Comparison of ENCODE assay signal across 9 cellular contexts in genomic region chr4:183797041-183797444, GRCh38.
DNase-seq lines count a peak whose midpoint lies in the region; ATAC-seq, FAIRE-seq and TF ChIP-seq lines count a peak whose summit lies in the region.
"Had no signal": no experiment of that assay in that cellular context is flagged by ENCODE, and none has a peak within 500 bp of the region (broad histone marks: within the 10 kb centered on the region; RNA-seq: fewer than 3 reads in every experiment).

No MANE protein-coding gene starts in this region.

- peak overlapping the region; percentile 43 for H3K4me3 Mint-ChIP-seq in activated CD4-positive, alpha-beta T cell treated with anti-CD3 and anti-CD28 coated beads for 36 hours

- no peaks in the 10 kb centered on the region for H3K36me3 ChIP-seq in body of pancreas (replicated peaks in 1 of 2; ENCODE audit: insufficient read depth in 1 of 2, low read depth in 2 of 2)
- H3K36me3 ChIP-seq in HepG2 (replicated peaks in 1 of 2; ENCODE audit: control insufficient read depth in 1 of 2, insufficient read depth in 2 of 2, low read length in 2 of 2), result no peaks in the 10 kb centered on the region
- H3K36me3 ChIP-seq in transverse colon, result no peaks in the 10 kb centered on the region
- H3K36me3 ChIP-seq in MM.1S (replicated peaks; ENCODE audit: insufficient read depth, low read length), result no peaks in the 10 kb centered on the region

- peaks cover 12% of the 10 kb centered on the region for H3K4me1 Mint-ChIP-seq in activated CD4-positive, alpha-beta T cell treated with anti-CD3 and anti-CD28 coated beads for 36 hours

- peak overlapping the region; percentile 22 to 58 for H3K4me3 ChIP-seq in body of pancreas
- peak overlapping the region; percentile 16 to 66 (median 27); a peak in 3 of 6 replicates for H3K4me3 ChIP-seq in HepG2 (replicated peaks in 1 of 3; ENCODE audit: insufficient read depth in 1 of 3, low read depth in 2 of 3, low read length in 3 of 3)
- H3K4me3 ChIP-seq in transverse colon, result peak overlapping the region; percentile 43 to 56 (median 52)
- no peak overlapping the region for H3K4me3 ChIP-seq in MM.1S (ENCODE audit: low read length)

- intact Hi-C loops in activated CD4-positive, alpha-beta T cell treated with anti-CD3 and anti-CD28 coated beads for 36 hours (cut with DNase I, micrococcal nuclease), result no loop called here
- intact Hi-C loops in body of pancreas (cut with DNase I) (no loop called here), HepG2 (cut with micrococcal nuclease; ENCODE audit: unreplicated experiment) (loop anchor here (5.0 kb wide), 1 partner anchor 325 kb away; no protein-coding TSS in a partner anchor), transverse colon (cut with DNase I; ENCODE audit: low total_unique reads) (no loop called here)

- peaks cover 5% of the 10 kb centered on the region for H3K36me3 Mint-ChIP-seq in activated CD4-positive, alpha-beta T cell treated with anti-CD3 and anti-CD28 coated beads for 36 hours (ENCODE audit: low read depth)

- TF ChIP-seq RAD21 in HepG2 (CRISPR knock-in tag; IDR thresholded peaks at IDR 0.05), result no peak

- H3K4me2 ChIP-seq in HepG2 (ENCODE audit: low read depth, low read length) (peak overlapping the region; percentile 61), MM.1S (ENCODE audit: low read depth, low read length) (no peak overlapping the region)

- H2AFZ ChIP-seq in HepG2 (ENCODE audit: low read length), result no peak overlapping the region
- no peak overlapping the region for H2AFZ ChIP-seq in MM.1S (ENCODE audit: low read length)

- WGBS in body of pancreas, 2 donors, result 2 to 7% methylated on average over 13 to 35 of the region's 39 CpGs
- 0% methylated on average over 7 of the region's 39 CpGs for WGBS in HepG2 (ENCODE audit: low lambda C conversion rate)
- WGBS in transverse colon (ENCODE audit: low coverage in 1 of 2), 2 donors, result 0 to 11% methylated on average over 1 to 22 of the region's 39 CpGs

- H3K4me1 ChIP-seq in body of pancreas, result peaks cover 17% of the 10 kb centered on the region
- peaks cover 15% of the 10 kb centered on the region for H3K4me1 ChIP-seq in HepG2 (ENCODE audit: insufficient read depth, low read length)
- H3K4me1 ChIP-seq in transverse colon, result peaks cover 0 to 20% (median 8%) of the 10 kb centered on the region in 4 donors
- H3K4me1 ChIP-seq in MM.1S (ENCODE audit: low read length), result no peaks in the 10 kb centered on the region

- no peak for FAIRE-seq in HepG2 (lab: Jason Lieb, UNC)

- H3F3A ChIP-seq in MM.1S (ENCODE audit: insufficient read depth, low read length), result no peaks in the 10 kb centered on the region

- CTCF ChIA-PET in activated CD4-positive, alpha-beta T cell treated with anti-CD3 and anti-CD28 coated beads for 36 hours (lab: Charles Lee), result no interaction called here
- CTCF ChIA-PET in HepG2 (lab: Yijun Ruan, JAX; ENCODE audit: low intra/inter-chr PET ratio, low total read pairs), result no interaction called here

- no peak for ATAC-seq in activated CD4-positive, alpha-beta T cell treated with anti-CD3 and anti-CD28 coated beads for 36 hours
- ATAC-seq in body of pancreas, result peak; percentile 54
- peak; percentile 41 for ATAC-seq in HepG2
- ATAC-seq in GM19035 (IDR thresholded peaks at IDR 0.05; ENCODE audit: unreplicated experiment), result no peak

- POLR2A ChIA-PET in activated CD4-positive, alpha-beta T cell treated with anti-CD3 and anti-CD28 coated beads for 36 hours (lab: Charles Lee), result no interaction called here
- POLR2A ChIA-PET in HepG2 (lab: Yijun Ruan, JAX), result no interaction called here

- H3K27ac Mint-ChIP-seq in activated CD4-positive, alpha-beta T cell treated with anti-CD3 and anti-CD28 coated beads for 36 hours, result no peak overlapping the region

- H4K20me1 ChIP-seq in HepG2 (ENCODE audit: insufficient read depth, low read length) (no peaks in the 10 kb centered on the region), MM.1S (ENCODE audit: insufficient read depth, low read length) (no peaks in the 10 kb centered on the region)

- H3K27me3 Mint-ChIP-seq in activated CD4-positive, alpha-beta T cell treated with anti-CD3 and anti-CD28 coated beads for 36 hours, result peaks cover 58% of the 10 kb centered on the region

- TF ChIP-seq EP300 in HepG2 (IDR thresholded peaks at IDR 0.05; ENCODE audit: low read depth in 2 of 2, low read length in 2 of 2), result no peak
- TF ChIP-seq EP300 in HepG2 (CRISPR knock-in tag; IDR thresholded peaks at IDR 0.05; ENCODE audit: borderline replicate concordance), result no peak
- TF ChIP-seq EP300 in transverse colon (IDR thresholded peaks at IDR 0.05; ENCODE audit: low read depth), result no peak

- no TSS peak for BruUV-seq in HepG2 (replicated peaks; lab: Mats Ljungman, UMichigan)

- peak overlapping the region; percentile 30 to 89 (median 80) for H3K27ac ChIP-seq in body of pancreas
- no peak overlapping the region for H3K27ac ChIP-seq in HepG2 (ENCODE audit: extremely low read length, insufficient read depth, low read length)
- H3K27ac ChIP-seq in transverse colon, result peak overlapping the region; percentile 49 to 77 (median 77)
- H3K27ac ChIP-seq in MM.1S (ENCODE audit: low read length), result no peak overlapping the region

- DNase-seq in activated CD4-positive, alpha-beta T cell treated with anti-CD3 and anti-CD28 coated beads for 36 hours, result peak; percentile 26
- no peak for DNase-seq in activated CD4-positive, alpha-beta T cell treated with anti-CD3 and anti-CD28 coated beads for 4 hours
- DNase-seq in body of pancreas, result peak; percentile 39 to 52 (median 44)
- DNase-seq in HepG2 (ENCODE audit: low spot score), result no peak
- peak; percentile 48 for DNase-seq in transverse colon
- no peak for DNase-seq in MM.1S
- DNase-seq in cerebellum (ENCODE audit: low spot score), result no peak
- DNase-seq: DND-41 had no signal

- H3K79me2 ChIP-seq in HepG2 (ENCODE audit: insufficient read depth, low read length) (no peaks in the 10 kb centered on the region), MM.1S (ENCODE audit: low read length) (no peaks in the 10 kb centered on the region)

- TF ChIP-seq CTCF in body of pancreas (IDR thresholded peaks at IDR 0.05) (no peak), HepG2 (CRISPR knock-in tag; IDR thresholded peaks at IDR 0.05) (no peak), transverse colon (IDR thresholded peaks at IDR 0.05) (no peak), MM.1S (IDR thresholded peaks at IDR 0.05; ENCODE audit: low read length) (no peak)

- H3K9me3 Mint-ChIP-seq in activated CD4-positive, alpha-beta T cell treated with anti-CD3 and anti-CD28 coated beads for 36 hours (ENCODE audit: low read depth), result peaks cover 7% of the 10 kb centered on the region

- no peaks in the 10 kb centered on the region for H3K27me3 ChIP-seq in body of pancreas
- peaks cover 0 to 55% of the 10 kb centered on the region in 2 experiments; a peak in 3 of 5 replicates for H3K27me3 ChIP-seq in HepG2 (ENCODE audit: control insufficient read depth in 1 of 2, insufficient read depth in 2 of 2, low read length in 2 of 2)
- peaks cover 52% of the 10 kb centered on the region for H3K27me3 ChIP-seq in transverse colon
- H3K27me3 ChIP-seq in MM.1S (replicated peaks; ENCODE audit: insufficient read depth, low read length), result no peaks in the 10 kb centered on the region; the same call in 1 of the 2 replicates

- no peaks in the 10 kb centered on the region for H3K9me2 ChIP-seq in MM.1S (replicated peaks; ENCODE audit: insufficient read depth, low read length)

- no peaks in the 10 kb centered on the region for H3K9me3 ChIP-seq in body of pancreas
- H3K9me3 ChIP-seq in HepG2 (ENCODE audit: low read length), result peaks cover 22% of the 10 kb centered on the region
- peaks cover 7 to 8% of the 10 kb centered on the region in 2 donors for H3K9me3 ChIP-seq in transverse colon
- no peaks in the 10 kb centered on the region for H3K9me3 ChIP-seq in MM.1S (replicated peaks; ENCODE audit: insufficient read depth, low read length)

- in situ Hi-C loops in HepG2 (cut with HindIII; ENCODE audit: extremely low pct_ligation_motif_present, low pct_unique_long_range_greater_than_20kb), result no loop called here
- in situ Hi-C loops in transverse colon (cut with MboI; ENCODE audit: low pct_ligation_motif_present in 1 of 4, low pct_unique_long_range_greater_than_20kb in 1 of 4, low sequenced_read_pairs in 3 of 4), result no loop called here

- TF ChIP-seq POLR2A in body of pancreas (IDR thresholded peaks at IDR 0.05), result peak in 2 of 3 donors; percentile 19 to 50
- no peak for TF ChIP-seq POLR2A in HepG2 (IDR thresholded peaks at IDR 0.05; ENCODE audit: insufficient read depth in 1 of 2, low read depth in 2 of 2, low read length in 2 of 2)
- no peak for TF ChIP-seq POLR2A in transverse colon (IDR thresholded peaks at IDR 0.05)

- H3K9ac ChIP-seq in HepG2 (ENCODE audit: insufficient read depth, low read depth, low read length), result no peak overlapping the region
- H3K9ac ChIP-seq in MM.1S (ENCODE audit: low read length), result no peak overlapping the region

TF ChIP-seq in HepG2, 621 proteins besides CTCF, POLR2A, EP300 and RAD21 (continues in another document):
- TF ChIP-seq ZNF710 (CRISPR knock-in tag; IDR thresholded peaks at IDR 0.05; ENCODE audit: borderline replicate concordance) (no peak), ZNF772 (CRISPR knock-in tag; IDR thresholded peaks at IDR 0.05) (no peak), NFE2L1 (CRISPR knock-in tag; IDR thresholded peaks at IDR 0.05; ENCODE audit: borderline replicate concordance) (no peak), TGIF2 (CRISPR knock-in tag; IDR thresholded peaks at IDR 0.05) (no peak), ZNF552 (CRISPR knock-in tag; IDR thresholded peaks at IDR 0.05; ENCODE audit: borderline replicate concordance) (no peak), ETV6 (CRISPR knock-in tag; conservative IDR thresholded peaks at IDR 0.05) (no peak), KLF13 (CRISPR knock-in tag; IDR thresholded peaks at IDR 0.05) (no peak), ZNF713 (CRISPR knock-in tag; IDR thresholded peaks at IDR 0.05) (no peak), PTBP1 (IDR thresholded peaks at IDR 0.05; ENCODE audit: low read depth, low read length, poor library complexity, severe bottlenecking) (no peak)

Comparison
In these comparisons a context has a peak if more than half of its experiments do, and no peak if none do; other contexts are left out.
1. DNase-seq: peak in activated CD4-positive, alpha-beta T cell treated with anti-CD3 and anti-CD28 coated beads for 36 hours (single experiment), body of pancreas (4 of 4) and transverse colon (single experiment); none in activated CD4-positive, alpha-beta T cell treated with anti-CD3 and anti-CD28 coated beads for 4 hours (0 of 2), HepG2 (single experiment), MM.1S (single experiment) and cerebellum (single experiment).
2. ATAC-seq: peak in body of pancreas (single experiment) and HepG2 (single experiment); none in activated CD4-positive, alpha-beta T cell treated with anti-CD3 and anti-CD28 coated beads for 36 hours (single experiment) and GM19035 (single experiment).
3. H3K27ac ChIP-seq: peak in body of pancreas (4 of 4) and transverse colon (4 of 4); none in HepG2 (single experiment) and MM.1S (single experiment).
4. POLR2A ChIP-seq: peak in body of pancreas (2 of 3); none in HepG2 (0 of 2) and transverse colon (single experiment).